Comparison of ENCODE assay signal across 9 cellular contexts in genomic region chr6:36350681-36351091, GRCh38. TPM values are rescaled to one million over a fixed set of nuclear protein-coding genes. Genes with fewer than 3 reads are reported as not detected.
DNase-seq lines count a peak whose midpoint lies in the region; ATAC-seq and TF ChIP-seq lines count a peak whose summit lies in the region.
"Had no signal": no experiment of that assay in that cellular context is flagged by ENCODE, and none has a peak within 500 bp of the region (broad histone marks: within the 10 kb centered on the region; RNA-seq: fewer than 3 reads in every experiment).

No MANE protein-coding gene starts in this region.

- H3K36me3 ChIP-seq in mesodermal cell (ENCODE audit: control insufficient read depth, insufficient read depth, low read length), result no peaks in the 10 kb centered on the region

- in situ Hi-C loops in ACHN (cut with HindIII; ENCODE audit: low pct_ligation_motif_present, low pct_unique_long_range_greater_than_20kb, low sequenced_read_pairs), result no loop called here

- TF ChIP-seq CTCF in cardiac fibroblast (IDR thresholded peaks at IDR 0.05; ENCODE audit: low read depth, low read length), result no peak

- H3K27ac ChIP-seq in mesodermal cell (ENCODE audit: low read depth, low read length, severe bottlenecking), result peak overlapping the region; percentile 91

- DNase-seq in ACHN (peak; percentile 20), HUDEP-2 (lab: John Stamatoyannopoulos, UW; ENCODE audit: unreplicated experiment in 76 of 76) (peak in 62 of 76 experiments; percentile 21 to 85 (median 52)), cardiac fibroblast (ENCODE audit: low read depth in 2 of 2) (peak; percentile 77 to 98), iPS-NIHi7 (ENCODE audit: extremely low spot score) (no peak)
- no peak for DNase-seq in activated naive CD4-positive, alpha-beta T cell treated with anti-CD3 and anti-CD28 coated beads, Interleukin-2, amount 50 U/mL, for 16 hours
- DNase-seq: activated T-cell treated with anti-CD3 and anti-CD28 coated beads, Interleukin-2, amount 50 U/mL, for 4 hours had no signal

- ATAC-seq in GM18502 (IDR thresholded peaks at IDR 0.05; ENCODE audit: poor library complexity, unreplicated experiment), result no peak
- no peak for ATAC-seq in GM18907 (IDR thresholded peaks at IDR 0.05; ENCODE audit: unreplicated experiment)
- ATAC-seq: activated T-cell treated with anti-CD3 and anti-CD28 coated beads, Interleukin-2, amount 50 U/mL, for 4 hours had no signal

- H3K4me3 ChIP-seq in cardiac fibroblast (replicated peaks in 1 of 2; ENCODE audit: low read depth in 2 of 2, low read length in 2 of 2) (no peak overlapping the region), mesodermal cell (ENCODE audit: extremely low read depth, insufficient read depth, low read length, poor library complexity, severe bottlenecking) (no peak overlapping the region)

- peaks cover 16% of the 10 kb centered on the region for H3K4me1 ChIP-seq in mesodermal cell (ENCODE audit: control insufficient read depth, insufficient read depth, low read length, poor library complexity, severe bottlenecking)

- no peaks in the 10 kb centered on the region for H3K9me3 ChIP-seq in mesodermal cell (ENCODE audit: control insufficient read depth, low read length)

- 86 to 88% methylated on average over 7 of the region's 9 CpGs for WGBS in mesodermal cell (ENCODE audit: insufficient coverage in 2 of 2), 2 experiments

RNA-seq across cellular contexts. Expression of gene BNIP5, which starts 14.0 kb away (rescaled TPM):
- polyA plus RNA-seq in mesodermal cell (2013, experiment 1 of 2), result not detected
- not detected for polyA plus RNA-seq in mesodermal cell (2013, experiment 2 of 2)

RNA-seq across cellular contexts. Expression of gene ETV7, which starts 36.8 kb away (rescaled TPM):
- not detected for polyA plus RNA-seq in mesodermal cell (2013, experiment 1 of 2)
- polyA plus RNA-seq in mesodermal cell (2013, experiment 2 of 2), result not detected

Comparison
In these comparisons a context has a peak if more than half of its experiments do, and no peak if none do; other contexts are left out.
1. DNase-seq: peak in ACHN (single experiment), HUDEP-2 (62 of 76) and cardiac fibroblast (2 of 2); none in iPS-NIHi7 (single experiment) and activated naive CD4-positive, alpha-beta T cell treated with anti-CD3 and anti-CD28 coated beads, Interleukin-2, amount 50 U/mL, for 16 hours (single experiment).